ENCODE assay signal across 14 cellular contexts in the genomic region with DNA sequence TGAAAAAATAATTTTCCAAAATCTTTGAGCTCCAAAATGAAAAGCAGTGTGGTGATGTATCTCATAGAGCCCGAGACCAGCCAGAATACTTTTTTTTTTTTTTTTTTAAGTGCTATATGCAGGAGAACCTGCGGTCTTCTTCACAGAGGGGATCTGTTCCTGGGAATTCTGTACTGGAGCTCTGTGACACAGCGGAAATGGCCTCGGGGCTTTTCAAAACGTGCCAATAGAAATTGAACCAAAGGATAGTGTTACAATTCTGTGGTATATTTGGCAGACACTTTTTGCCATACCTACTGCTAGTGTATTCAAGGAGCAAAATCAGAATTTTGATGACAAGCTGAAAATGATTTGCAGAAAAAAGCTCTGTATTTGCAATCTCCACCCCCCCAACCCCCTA.
DNase-seq lines count a peak whose midpoint lies in the region; ATAC-seq and TF ChIP-seq lines count a peak whose summit lies in the region.
"Had no signal": no experiment of that assay in that cellular context is flagged by ENCODE, and none has a peak within 500 bp of the region (broad histone marks: within the 10 kb centered on the region; RNA-seq: fewer than 3 reads in every experiment).

No MANE protein-coding gene starts in this region.

- peak; percentile 2 for DNase-seq in ELF-1 (ENCODE audit: low read depth, low spot score)
- DNase-seq in M059J (ENCODE audit: low read depth) = peak; percentile 59
- peak; percentile 16 to 49 for DNase-seq in SJCRH30
- peak; percentile 16 for DNase-seq in foreskin melanocyte
- DNase-seq in GM13976 (ENCODE audit: low spot score) = no peak
- DNase-seq in A673 (ENCODE audit: low spot score) = no peak
- DNase-seq: CD8-positive, alpha-beta memory T cell; DMS 273 treated with DMSO at 0.1 percent for 48 hours had no signal

- no peak for ATAC-seq in HG03280 (IDR thresholded peaks at IDR 0.05; ENCODE audit: unreplicated experiment)
- ATAC-seq: A549, HCT116 had no signal

- H3K27me3 ChIP-seq in SJCRH30 (no peaks in the 10 kb centered on the region), A673 (replicated peaks; ENCODE audit: insufficient read depth, low read depth, low read length, poor library complexity) (no peaks in the 10 kb centered on the region)
- H3K27me3 ChIP-seq: BLaER1 had no signal

- no peak overlapping the region for H3K4me3 ChIP-seq in SJCRH30
- no peak overlapping the region for H3K4me3 ChIP-seq in A673 (ENCODE audit: low read depth, low read length, poor library complexity, severe bottlenecking)
- H3K4me3 ChIP-seq: A549, BLaER1, GM12878 had no signal

- TF ChIP-seq CTCF in GM13976 (IDR thresholded peaks at IDR 0.05; ENCODE audit: borderline replicate concordance, control extremely low read depth, extremely low read depth, insufficient read depth, missing control alignments) = no peak
- TF ChIP-seq CTCF in A673 (conservative IDR thresholded peaks at IDR 0.05; ENCODE audit: low read depth, low read length) = no peak

- H3K9me3 ChIP-seq in SJCRH30 (replicated peaks) (no peaks in the 10 kb centered on the region), A673 (ENCODE audit: low read depth, low read length, poor library complexity, severe bottlenecking) (no peaks in the 10 kb centered on the region)
- H3K9me3 ChIP-seq: A549, BLaER1 had no signal

- no peaks in the 10 kb centered on the region for H3K36me3 ChIP-seq in SJCRH30
- H3K36me3 ChIP-seq in A673 (ENCODE audit: insufficient read depth, low read length, poor library complexity, severe bottlenecking) = no peaks in the 10 kb centered on the region
- H3K36me3 ChIP-seq: BLaER1 had no signal

- H3K27ac ChIP-seq in SJCRH30 = no peak overlapping the region
- no peak overlapping the region for H3K27ac ChIP-seq in A673 (ENCODE audit: low read depth, low read length, poor library complexity, severe bottlenecking)
- H3K27ac ChIP-seq: A549, BLaER1, HL-60 had no signal

- in situ Hi-C loops in GM13976 (cut with MboI; ENCODE audit: low sequenced_read_pairs, unreplicated experiment) = no loop called here

- intact Hi-C loops in A673 (cut with micrococcal nuclease; ENCODE audit: unreplicated experiment) = no loop called here

- no TSS peak for BruUV-seq in A673 (replicated peaks; lab: Mats Ljungman, UMichigan)

- H3K4me1 ChIP-seq in SJCRH30 = no peaks in the 10 kb centered on the region
- H3K4me1 ChIP-seq in A673 (ENCODE audit: insufficient read depth, low read length, poor library complexity, severe bottlenecking) = no peaks in the 10 kb centered on the region
- H3K4me1 ChIP-seq: BLaER1 had no signal

- CTCF ChIA-PET in A673 (lab: Charles Lee) = no interaction called here

- POLR2A ChIA-PET in A673 (lab: Charles Lee; ENCODE audit: low non-redundant PET) = no interaction called here

Comparison
In these comparisons a context has a peak if more than half of its experiments do, and no peak if none do; other contexts are left out.
1. DNase-seq: peak in ELF-1 (single experiment), M059J (single experiment), SJCRH30 (2 of 2) and foreskin melanocyte (single experiment); none in GM13976 (single experiment) and A673 (single experiment).